1 cellular context compared by ENCODE assay signal in genomic region chr2:236052926-236053846, GRCh38.
TF ChIP-seq lines count a peak whose summit lies in the region.

No MANE protein-coding gene starts in this region.

TF ChIP-seq in WTC11, 78 proteins besides CTCF, POLR2A, EP300 and RAD21 (continued from another document):
- no peak for TF ChIP-seq PREB (CRISPR knock-in tag; IDR thresholded peaks at IDR 0.05; ENCODE audit: borderline replicate concordance)
